24 cellular contexts compared by ENCODE assay signal in the genomic region with DNA sequence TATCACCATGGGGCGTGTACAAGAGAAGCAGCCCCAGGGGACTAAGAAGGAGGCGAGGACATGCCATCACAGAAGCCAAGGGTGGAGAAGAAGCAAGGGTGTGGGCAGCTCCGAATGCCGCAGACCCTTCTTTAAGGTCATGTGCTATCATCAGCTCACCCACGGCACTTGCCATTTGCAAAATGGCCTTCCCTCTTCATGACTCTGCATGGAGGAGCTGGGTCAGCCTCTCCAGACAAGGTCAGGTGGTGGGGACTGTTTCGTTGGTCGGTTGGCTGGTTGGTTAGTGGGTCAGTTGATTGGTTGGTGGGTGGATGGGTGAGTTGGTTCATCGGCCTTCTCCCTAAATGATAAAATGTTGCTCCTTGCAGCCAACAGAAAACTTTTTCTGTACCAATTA.
"Had no signal": no experiment of that assay in that cellular context is flagged by ENCODE, and none has a peak within 500 bp of the region (broad histone marks: within the 10 kb centered on the region; RNA-seq: fewer than 3 reads in every experiment).

No MANE protein-coding gene starts in this region.

- H3K9me3 Mint-ChIP-seq: immature natural killer cell; memory B cell; natural killer cell; stimulated activated naive B cell treated with anti-CD40 and anti-IgM and Interleukin-4, amounts not matched to agents 10 μg/mL and 1 μg/mL and 100 μg/mL, for 72 hours; stimulated activated naive CD8-positive, alpha-beta T cell treated with anti-CD3 and anti-CD28 coated beads, Interleukin-15, Interleukin-2, amounts not matched to agents 100 ng/mL and 50 ng/mL, for 24 hours had no signal

- H3K27me3 ChIP-seq: foreskin keratinocyte had no signal

- H3K27ac ChIP-seq: coronary artery, esophagus muscularis mucosa, foreskin keratinocyte, gastroesophageal sphincter, pancreas, skin epidermis, thoracic aorta had no signal

- H3K4me3 ChIP-seq: coronary artery, esophagus muscularis mucosa, gastroesophageal sphincter, lung, pancreas, skin epidermis, thoracic aorta had no signal

- H3K36me3 Mint-ChIP-seq: immature natural killer cell; memory B cell; natural killer cell; stimulated activated naive B cell treated with anti-CD40 and anti-IgM and Interleukin-4, amounts not matched to agents 10 μg/mL and 1 μg/mL and 100 μg/mL, for 72 hours had no signal

- ATAC-seq: foreskin keratinocyte; gastroesophageal sphincter; natural killer cell; pancreas; stimulated activated naive B cell treated with anti-CD40 and anti-IgM and Interleukin-4, amounts not matched to agents 10 μg/mL and 1 μg/mL and 100 μg/mL, for 72 hours had no signal

- H3K4me1 ChIP-seq: esophagus muscularis mucosa, foreskin keratinocyte, gastroesophageal sphincter, pancreas had no signal

- H3K4me3 Mint-ChIP-seq: immature natural killer cell; memory B cell; natural killer cell; stimulated activated naive B cell treated with anti-CD40 and anti-IgM and Interleukin-4, amounts not matched to agents 10 μg/mL and 1 μg/mL and 100 μg/mL, for 72 hours; stimulated activated naive CD8-positive, alpha-beta T cell treated with anti-CD3 and anti-CD28 coated beads, Interleukin-15, Interleukin-2, amounts not matched to agents 100 ng/mL and 50 ng/mL, for 24 hours had no signal

- H3K9me3 ChIP-seq: esophagus muscularis mucosa, gastroesophageal sphincter, pancreas, thoracic aorta had no signal

- FAIRE-seq: endothelial cell of umbilical vein, pancreas had no signal

- DNase-seq: dermis blood vessel endothelial cell; effector memory CD4-positive, alpha-beta T cell; foreskin keratinocyte; hypothalamus; immature natural killer cell; islet precursor cell; kidney glomerular epithelial cell; natural killer cell; occipital lobe; stimulated activated CD4-positive, alpha-beta T cell treated with anti-CD3 and anti-CD28 coated beads, Interleukin-15, amount 100 ng/mL, for 24 hours; stimulated activated CD4-positive, alpha-beta T cell treated with anti-CD3 and anti-CD28 coated beads, Interleukin-2, amount 100 ng/mL, for 48 hours; stimulated activated naive B cell treated with anti-CD40 and anti-IgM and Interleukin-4, amounts not matched to agents 10 μg/mL and 1 μg/mL and 100 μg/mL, for 72 hours; trophoblast cell had no signal

- H3K27me3 Mint-ChIP-seq: progenitor cell of endocrine pancreas; stimulated activated naive B cell treated with anti-CD40 and anti-IgM and Interleukin-4, amounts not matched to agents 10 μg/mL and 1 μg/mL and 100 μg/mL, for 72 hours; stimulated activated naive CD8-positive, alpha-beta T cell treated with anti-CD3 and anti-CD28 coated beads, Interleukin-15, Interleukin-2, amounts not matched to agents 100 ng/mL and 50 ng/mL, for 24 hours had no signal

- H3K4me1 Mint-ChIP-seq: immature natural killer cell; memory B cell; natural killer cell; stimulated activated naive B cell treated with anti-CD40 and anti-IgM and Interleukin-4, amounts not matched to agents 10 μg/mL and 1 μg/mL and 100 μg/mL, for 72 hours had no signal

- H3K27ac Mint-ChIP-seq: immature natural killer cell; memory B cell; natural killer cell; progenitor cell of endocrine pancreas; stimulated activated naive B cell treated with anti-CD40 and anti-IgM and Interleukin-4, amounts not matched to agents 10 μg/mL and 1 μg/mL and 100 μg/mL, for 72 hours; stimulated activated naive CD8-positive, alpha-beta T cell treated with anti-CD3 and anti-CD28 coated beads, Interleukin-15, Interleukin-2, amounts not matched to agents 100 ng/mL and 50 ng/mL, for 24 hours had no signal

- H3K36me3 ChIP-seq: esophagus muscularis mucosa, gastroesophageal sphincter, pancreas, thoracic aorta had no signal
